24 cellular contexts compared by ENCODE assay signal in genomic region chr12:92535961-92536360, GRCh38.
"Had no signal": no experiment of that assay in that cellular context is flagged by ENCODE, and none has a peak within 500 bp of the region (broad histone marks: within the 10 kb centered on the region; RNA-seq: fewer than 3 reads in every experiment).

No MANE protein-coding gene starts in this region.

- H3K9me3 ChIP-seq: adrenal gland, gastrocnemius medialis, left lung, mucosa of descending colon had no signal

- H3K27me3 ChIP-seq: adrenal gland, gastrocnemius medialis, left lung had no signal

- H3K27me3 Mint-ChIP-seq: activated CD4-positive, alpha-beta memory T cell treated with anti-CD3 and anti-CD28 coated beads, Interleukin-2, amount 10 ng/mL, durations not matched to agents 7 days and 5 days; activated CD8-positive, alpha-beta memory T cell treated with anti-CD3 and anti-CD28 coated beads, Interleukin-2, amount 10 ng/mL, durations not matched to agents 7 days and 5 days; naive thymus-derived CD8-positive, alpha-beta T cell had no signal

- ATAC-seq: activated CD8-positive, alpha-beta memory T cell treated with anti-CD3 and anti-CD28 coated beads, Interleukin-2, amount 10 ng/mL, durations not matched to agents 7 days and 5 days; esophagus mucosa; gastrocnemius medialis; left lung; mucosa of descending colon; naive thymus-derived CD8-positive, alpha-beta T cell; sciatic nerve; WTC11 had no signal

- H3K4me1 ChIP-seq: adrenal gland had no signal

- H3K4me3 ChIP-seq: adrenal gland, gastrocnemius medialis, left lung, mucosa of descending colon had no signal

- H3K9me3 Mint-ChIP-seq: WTC11 had no signal

- H3K36me3 Mint-ChIP-seq: WTC11 had no signal

- H3K27ac Mint-ChIP-seq: activated CD4-positive, alpha-beta memory T cell treated with anti-CD3 and anti-CD28 coated beads, Interleukin-2, amount 10 ng/mL, durations not matched to agents 7 days and 5 days; activated CD8-positive, alpha-beta memory T cell treated with anti-CD3 and anti-CD28 coated beads, Interleukin-2, amount 10 ng/mL, durations not matched to agents 7 days and 5 days; activated naive CD4-positive, alpha-beta T cell treated with anti-CD3 and anti-CD28 coated beads for 36 hours; activated T-helper 2 cell treated with anti-CD3 and anti-CD28 coated beads, Interferon-gamma antibody, Interleukin-2, Interleukin-4, amounts not matched to agents 10 μg/mL and 5 μg/mL and 100 μg/mL, durations not matched to agents 14 hours and 24 hours and 36 hours; WTC11 had no signal

- H3K27ac ChIP-seq: adrenal gland, gastrocnemius medialis, left lung had no signal

- FAIRE-seq: astrocyte, bronchial epithelial cell, TTC549, urothelium cell line had no signal

- DNase-seq: activated CD4-positive, alpha-beta memory T cell treated with anti-CD3 and anti-CD28 coated beads, Interleukin-2, amount 10 ng/mL, durations not matched to agents 7 days and 5 days; activated CD4-positive, alpha-beta T cell treated with anti-CD3 and anti-CD28 coated beads for 4 hours; activated CD8-positive, alpha-beta memory T cell treated with anti-CD3 and anti-CD28 coated beads, Interleukin-2, amount 10 ng/mL, durations not matched to agents 7 days and 5 days; activated naive CD4-positive, alpha-beta T cell treated with anti-CD3 and anti-CD28 coated beads for 36 hours; adrenal gland; cerebellar nuclear complex; effector CD4-positive, alpha-beta T cell; gastrocnemius medialis; head of caudate nucleus; left lung; mucosa of descending colon; naive thymus-derived CD8-positive, alpha-beta T cell; stimulated activated CD4-positive, alpha-beta T cell treated with anti-CD3 and anti-CD28 coated beads, Interleukin-4, amount 100 ng/mL, for 4 hours; stimulated activated naive CD4-positive, alpha-beta T cell; SW 1271; T-helper 2 cell had no signal

- H3K4me3 Mint-ChIP-seq: activated CD4-positive, alpha-beta memory T cell treated with anti-CD3 and anti-CD28 coated beads, Interleukin-2, amount 10 ng/mL, durations not matched to agents 7 days and 5 days; activated CD8-positive, alpha-beta memory T cell treated with anti-CD3 and anti-CD28 coated beads, Interleukin-2, amount 10 ng/mL, durations not matched to agents 7 days and 5 days; activated naive CD4-positive, alpha-beta T cell treated with anti-CD3 and anti-CD28 coated beads for 36 hours; naive thymus-derived CD8-positive, alpha-beta T cell; WTC11 had no signal

- H3K36me3 ChIP-seq: adrenal gland, gastrocnemius medialis, left lung had no signal
